ENCODE assay signal across 10 cellular contexts in the genomic region with DNA sequence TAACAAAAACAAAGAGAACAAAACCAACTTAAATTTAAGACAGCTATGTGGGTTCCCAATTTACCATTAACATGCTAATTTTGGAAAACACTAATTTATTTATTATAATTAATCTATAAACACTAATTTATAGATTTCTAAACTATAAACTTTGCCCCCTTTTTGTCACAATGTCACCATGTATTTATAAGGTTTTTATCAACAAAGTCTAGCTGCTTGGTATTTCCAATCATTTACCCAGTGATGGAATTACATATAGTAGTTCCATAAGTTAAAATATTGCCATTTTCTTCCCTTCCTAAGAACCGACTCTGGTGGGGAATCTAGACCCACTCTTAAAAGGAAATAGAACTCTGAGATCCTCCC.
DNase-seq lines count a peak whose midpoint lies in the region; ATAC-seq and TF ChIP-seq lines count a peak whose summit lies in the region.
"Had no signal": no experiment of that assay in that cellular context is flagged by ENCODE, and none has a peak within 500 bp of the region (broad histone marks: within the 10 kb centered on the region; RNA-seq: fewer than 3 reads in every experiment).

No MANE protein-coding gene starts in this region.

- H3K9me3 ChIP-seq in Caco-2 (no peaks in the 10 kb centered on the region), PC-3 (ENCODE audit: low read length) (no peaks in the 10 kb centered on the region)
- H3K9me3 ChIP-seq: Peyer's patch had no signal

- DNase-seq in Caco-2 (no peak), PC-3 (no peak), epithelial cell of prostate (ENCODE audit: low read depth, low spot score) (no peak), osteocyte (ENCODE audit: extremely low spot score, unreplicated experiment) (no peak)
- DNase-seq in activated CD4-positive, alpha-beta T cell treated with anti-CD3 and anti-CD28 coated beads, Interleukin-2, amount 10 ng/mL, durations not matched to agents 7 days and 5 days = no peak

- no peak overlapping the region for H3K9ac ChIP-seq in PC-3 (ENCODE audit: low read length)

- BruUV-seq in Caco-2 (replicated peaks; lab: Mats Ljungman, UMichigan) = no TSS peak
- BruUV-seq in PC-3 (replicated peaks; lab: Mats Ljungman, UMichigan) = no TSS peak

- H3K9me2 ChIP-seq in PC-3 (replicated peaks; ENCODE audit: low read length) = no peaks in the 10 kb centered on the region

- H3K27me3 ChIP-seq in Caco-2 (replicated peaks; ENCODE audit: control insufficient read depth, insufficient read depth, low read length) (no peaks in the 10 kb centered on the region), PC-3 (ENCODE audit: low read length) (no peaks in the 10 kb centered on the region)
- H3K27me3 ChIP-seq: Peyer's patch had no signal

- TF ChIP-seq CTCF in Caco-2 (IDR thresholded peaks at IDR 0.05; ENCODE audit: insufficient read depth in 1 of 2, low read depth in 1 of 2, low read length in 1 of 2, severe bottlenecking in 1 of 2, unreplicated experiment in 1 of 2) (no peak), PC-3 (conservative IDR thresholded peaks at IDR 0.05; ENCODE audit: low read depth, low read length) (no peak), osteocyte (IDR thresholded peaks at IDR 0.05) (no peak)

- H2AFZ ChIP-seq in PC-3 (ENCODE audit: low read length) = peak overlapping the region; percentile 38; the same call in 1 of the 2 replicates

- intact Hi-C loops in Caco-2 (cut with micrococcal nuclease; ENCODE audit: unreplicated experiment) (loop anchor here (1.0 to 2.0 kb wide), 4 partner anchors 33 to 355 kb away; no protein-coding TSS in a partner anchor), PC-3 (cut with micrococcal nuclease) (loop anchor here (1.0 to 5.0 kb wide), 6 partner anchors 133 to 356 kb away; no protein-coding TSS in a partner anchor)

- POLR2A ChIA-PET in Caco-2 (lab: Charles Lee) (no interaction called here), PC-3 (lab: Charles Lee; ENCODE audit: unreplicated experiment) (no interaction called here)
- POLR2A ChIA-PET in activated CD4-positive, alpha-beta T cell treated with anti-CD3 and anti-CD28 coated beads, Interleukin-2, amount 10 ng/mL, durations not matched to agents 7 days and 5 days (lab: Charles Lee) = no interaction called here

- H3K4me3 Mint-ChIP-seq in Caco-2 (ENCODE audit: unreplicated experiment) (no peak overlapping the region), osteocyte (ENCODE audit: unreplicated experiment) (no peak overlapping the region)
- no peak overlapping the region for H3K4me3 Mint-ChIP-seq in activated CD4-positive, alpha-beta T cell treated with anti-CD3 and anti-CD28 coated beads, Interleukin-2, amount 10 ng/mL, durations not matched to agents 7 days and 5 days
- H3K4me3 Mint-ChIP-seq: natural killer cell treated with Interleukin-12 subunit alpha and Interleukin-12 subunit beta and Interleukin-15 and Interleukin-18, amount 100 ng/mL, for 72 hours had no signal

- no peak overlapping the region for H3K4me2 ChIP-seq in PC-3 (ENCODE audit: low read length)

- H3K27ac ChIP-seq in PC-3 (ENCODE audit: low read length) = no peak overlapping the region
- H3K27ac ChIP-seq in epithelial cell of prostate = peak overlapping the region; percentile 65

- no peak overlapping the region for H3K4me3 ChIP-seq in Caco-2 (ENCODE audit: low read depth, low read length)
- H3K4me3 ChIP-seq in PC-3 (ENCODE audit: low read length) = no peak overlapping the region
- H3K4me3 ChIP-seq: Peyer's patch had no signal

- no peaks in the 10 kb centered on the region for H4K20me1 ChIP-seq in PC-3 (ENCODE audit: low read length)

- peaks cover 38% of the 10 kb centered on the region for H3K4me1 ChIP-seq in Caco-2
- H3K4me1 ChIP-seq in PC-3 (ENCODE audit: insufficient read depth, low read length) = peaks cover 18% of the 10 kb centered on the region
- H3K4me1 ChIP-seq: Peyer's patch had no signal

- H3K27ac Mint-ChIP-seq in Caco-2 (ENCODE audit: unreplicated experiment) = peak overlapping the region; percentile 59
- peak overlapping the region; percentile 76 for H3K27ac Mint-ChIP-seq in osteocyte (ENCODE audit: unreplicated experiment)
- no peak overlapping the region for H3K27ac Mint-ChIP-seq in activated CD4-positive, alpha-beta T cell treated with anti-CD3 and anti-CD28 coated beads, Interleukin-2, amount 10 ng/mL, durations not matched to agents 7 days and 5 days
- H3K27ac Mint-ChIP-seq: IgD-negative memory B cell had no signal

- H3K9me3 Mint-ChIP-seq in Caco-2 (ENCODE audit: unreplicated experiment) (no peaks in the 10 kb centered on the region), osteocyte (ENCODE audit: unreplicated experiment) (no peaks in the 10 kb centered on the region)
- H3K9me3 Mint-ChIP-seq in activated CD4-positive, alpha-beta T cell treated with anti-CD3 and anti-CD28 coated beads, Interleukin-2, amount 10 ng/mL, durations not matched to agents 7 days and 5 days = no peaks in the 10 kb centered on the region
- H3K9me3 Mint-ChIP-seq: IgD-negative memory B cell; natural killer cell treated with Interleukin-12 subunit alpha and Interleukin-12 subunit beta and Interleukin-15 and Interleukin-18, amount 100 ng/mL, for 72 hours had no signal

- H3K27me3 Mint-ChIP-seq in Caco-2 (ENCODE audit: insufficient read depth, unreplicated experiment) = no peaks in the 10 kb centered on the region
- no peaks in the 10 kb centered on the region for H3K27me3 Mint-ChIP-seq in osteocyte (ENCODE audit: unreplicated experiment)
- H3K27me3 Mint-ChIP-seq in activated CD4-positive, alpha-beta T cell treated with anti-CD3 and anti-CD28 coated beads, Interleukin-2, amount 10 ng/mL, durations not matched to agents 7 days and 5 days = peaks cover 8% of the 10 kb centered on the region

- H3F3A ChIP-seq in PC-3 (ENCODE audit: low read length, unreplicated experiment) = peaks cover 2% of the 10 kb centered on the region

- H3K79me2 ChIP-seq in PC-3 (ENCODE audit: low read length) = no peaks in the 10 kb centered on the region

- no peak for ATAC-seq in PC-3
- ATAC-seq in GM19324 (IDR thresholded peaks at IDR 0.05; ENCODE audit: low FRiP score, unreplicated experiment) = no peak
- ATAC-seq in GM19023 (IDR thresholded peaks at IDR 0.05; ENCODE audit: unreplicated experiment) = no peak

- CTCF ChIA-PET in Caco-2 (lab: Charles Lee) = interaction anchor here (1.0 to 1.2 kb wide), 2 partner anchors 191 to 213 kb away, joined by 4 to 7 read pairs; no protein-coding TSS in a partner anchor
- CTCF ChIA-PET in PC-3 (lab: Charles Lee) = interaction anchor here (0.7 to 1.9 kb wide), 4 partner anchors 9 to 274 kb away, joined by 4 to 20 read pairs (median 14); no protein-coding TSS in a partner anchor
- CTCF ChIA-PET in activated CD4-positive, alpha-beta T cell treated with anti-CD3 and anti-CD28 coated beads, Interleukin-2, amount 10 ng/mL, durations not matched to agents 7 days and 5 days (lab: Charles Lee) = interaction anchor here (1.0 to 7.5 kb wide), 6 partner anchors 10 to 358 kb away, joined by 3 to 46 read pairs (median 4); no protein-coding TSS in a partner anchor

- H3K36me3 ChIP-seq in Caco-2 (ENCODE audit: control insufficient read depth, insufficient read depth, low read length) (no peaks in the 10 kb centered on the region; the same call in none of the 2 replicates), PC-3 (ENCODE audit: low read depth, low read length) (no peaks in the 10 kb centered on the region)
- H3K36me3 ChIP-seq: Peyer's patch had no signal

- H3K4me1 Mint-ChIP-seq in Caco-2 (ENCODE audit: low read depth, unreplicated experiment) (peaks cover 16% of the 10 kb centered on the region), osteocyte (ENCODE audit: unreplicated experiment) (peaks cover 32% of the 10 kb centered on the region)
- H3K4me1 Mint-ChIP-seq in activated CD4-positive, alpha-beta T cell treated with anti-CD3 and anti-CD28 coated beads, Interleukin-2, amount 10 ng/mL, durations not matched to agents 7 days and 5 days = peaks cover 3% of the 10 kb centered on the region

- H3K36me3 Mint-ChIP-seq in Caco-2 (ENCODE audit: insufficient read depth, unreplicated experiment) = peaks cover 92% of the 10 kb centered on the region
- peaks cover 40% of the 10 kb centered on the region for H3K36me3 Mint-ChIP-seq in osteocyte (ENCODE audit: unreplicated experiment)
- no peaks in the 10 kb centered on the region for H3K36me3 Mint-ChIP-seq in activated CD4-positive, alpha-beta T cell treated with anti-CD3 and anti-CD28 coated beads, Interleukin-2, amount 10 ng/mL, durations not matched to agents 7 days and 5 days (ENCODE audit: low read depth)
- H3K36me3 Mint-ChIP-seq: IgD-negative memory B cell; natural killer cell treated with Interleukin-12 subunit alpha and Interleukin-12 subunit beta and Interleukin-15 and Interleukin-18, amount 100 ng/mL, for 72 hours had no signal
